In the genomic region with DNA sequence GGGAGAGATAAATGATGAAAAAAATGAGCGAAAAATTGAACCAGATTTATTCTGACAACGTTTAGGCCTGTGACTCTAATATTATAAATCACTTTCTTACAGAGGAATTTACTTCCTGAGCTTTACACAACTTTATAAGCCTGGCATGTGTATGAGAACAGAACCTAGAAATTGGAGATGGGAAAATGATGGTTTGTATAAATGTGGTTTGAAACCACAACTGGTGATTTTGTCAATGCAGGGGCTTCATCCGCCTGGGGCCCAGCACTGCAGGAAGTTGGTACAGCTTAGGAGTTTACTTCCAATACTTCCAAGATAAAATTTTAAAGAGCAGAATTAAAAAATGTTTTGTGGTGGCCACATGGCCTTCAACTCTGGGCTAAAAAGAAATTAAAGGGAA, we compare ENCODE assay signal across 29 cellular contexts.
"Had no signal": no experiment of that assay in that cellular context is flagged by ENCODE, and none has a peak within 500 bp of the region (broad histone marks: within the 10 kb centered on the region; RNA-seq: fewer than 3 reads in every experiment).

No MANE protein-coding gene starts in this region.

- H3K9me3 ChIP-seq: SJSA1 had no signal

- ATAC-seq: activated CD8-positive, alpha-beta memory T cell treated with anti-CD3 and anti-CD28 coated beads, Interleukin-2, amount 10 ng/mL, durations not matched to agents 7 days and 5 days; activated naive CD8-positive, alpha-beta T cell treated with anti-CD3 and anti-CD28 coated beads, Interleukin-2, amount 50 U/mL, for 24 hours; Panc1; SK-N-SH treated with all-trans-retinoic acid at 6 μM for 48 hours; WTC11 had no signal

- H3K4me1 Mint-ChIP-seq: activated CD4-positive, alpha-beta T cell treated with anti-CD3 and anti-CD28 coated beads, Interleukin-2, amount 10 ng/mL, durations not matched to agents 24 days and 14 days; activated CD8-positive, alpha-beta memory T cell treated with anti-CD3 and anti-CD28 coated beads, Interleukin-2, amount 10 ng/mL, durations not matched to agents 7 days and 5 days; activated naive CD4-positive, alpha-beta T cell treated with anti-CD3 and anti-CD28 coated beads, Interleukin-2, amount 50 U/mL, for 24 hours; activated naive CD8-positive, alpha-beta T cell treated with anti-CD3 and anti-CD28 coated beads, Interleukin-2, amount 50 U/mL, for 24 hours; central memory CD8-positive, alpha-beta T cell; WTC11 had no signal

- DNase-seq: activated CD4-positive, alpha-beta T cell treated with anti-CD3 and anti-CD28 coated beads, Interleukin-2, amount 10 ng/mL, durations not matched to agents 24 days and 14 days; activated CD4-positive, alpha-beta T cell treated with anti-CD3 and anti-CD28 coated beads, Interleukin-2, amount 50 U/mL, for 48 hours; activated CD4-positive, CD25-positive, alpha-beta regulatory T cell treated with anti-CD3 and anti-CD28 coated beads, Interleukin-2, amount 50 U/mL, for 72 hours; activated CD8-positive, alpha-beta memory T cell treated with anti-CD3 and anti-CD28 coated beads, Interleukin-2, amount 10 ng/mL, durations not matched to agents 7 days and 5 days; activated effector memory CD4-positive, alpha-beta T cell treated with Interleukin-2 at 50 U/mL for 16 hours; activated naive CD4-positive, alpha-beta T cell; activated naive CD8-positive, alpha-beta T cell treated with anti-CD3 and anti-CD28 coated beads, Interleukin-2, amount 50 U/mL, for 24 hours; activated T-cell treated with anti-CD3 and anti-CD28 coated beads, Interleukin-2, amount 50 U/mL, for 24 hours; amygdala; KG1; NCI-H1092; NCI-H1417; NCI-H1930; NCI-H2171; NCI-H2227 treated with DMSO at 0.1 percent for 48 hours; NCI-H526; NCI-H82; OCI-M1; SHP77; SW 1271 had no signal

- H3K27ac Mint-ChIP-seq: activated CD4-positive, alpha-beta T cell treated with anti-CD3 and anti-CD28 coated beads, Interleukin-2, amount 10 ng/mL, durations not matched to agents 24 days and 14 days; activated CD8-positive, alpha-beta memory T cell treated with anti-CD3 and anti-CD28 coated beads, Interleukin-2, amount 10 ng/mL, durations not matched to agents 7 days and 5 days; activated naive CD4-positive, alpha-beta T cell treated with anti-CD3 and anti-CD28 coated beads, Interleukin-2, amount 50 U/mL, for 24 hours; activated naive CD8-positive, alpha-beta T cell treated with anti-CD3 and anti-CD28 coated beads, Interleukin-2, amount 50 U/mL, for 24 hours; activated T-cell treated with anti-CD3 and anti-CD28 coated beads, Interleukin-2, amount 50 U/mL, for 24 hours; activated T-helper 1 cell treated with anti-CD3 and anti-CD28 coated beads, Interleukin-12 subunit alpha, Interleukin-12 subunit beta, Interleukin-2, Interleukin-4 antibody, amounts not matched to agents 30 ng/mL and 10 ng/mL and 1 ng/mL, durations not matched to agents 14 hours and 24 hours and 36 hours; brain; WTC11 had no signal

- H3K27me3 ChIP-seq: SJSA1 had no signal

- H3K36me3 Mint-ChIP-seq: activated CD8-positive, alpha-beta memory T cell treated with anti-CD3 and anti-CD28 coated beads, Interleukin-2, amount 10 ng/mL, durations not matched to agents 7 days and 5 days had no signal

- H3K36me3 ChIP-seq: SJSA1 had no signal

- H3K4me3 ChIP-seq: SJSA1 had no signal

- H3K4me1 ChIP-seq: SJSA1 had no signal

- H3K4me3 Mint-ChIP-seq: activated CD4-positive, alpha-beta T cell treated with anti-CD3 and anti-CD28 coated beads, Interleukin-2, amount 10 ng/mL, durations not matched to agents 24 days and 14 days; activated CD8-positive, alpha-beta memory T cell treated with anti-CD3 and anti-CD28 coated beads, Interleukin-2, amount 10 ng/mL, durations not matched to agents 7 days and 5 days; activated naive CD4-positive, alpha-beta T cell treated with anti-CD3 and anti-CD28 coated beads, Interleukin-2, amount 50 U/mL, for 24 hours; activated naive CD8-positive, alpha-beta T cell treated with anti-CD3 and anti-CD28 coated beads, Interleukin-2, amount 50 U/mL, for 24 hours; activated T-cell treated with anti-CD3 and anti-CD28 coated beads, Interleukin-2, amount 50 U/mL, for 24 hours; activated T-helper 1 cell treated with anti-CD3 and anti-CD28 coated beads, Interleukin-12 subunit alpha, Interleukin-12 subunit beta, Interleukin-2, Interleukin-4 antibody, amounts not matched to agents 30 ng/mL and 10 ng/mL and 1 ng/mL, durations not matched to agents 14 hours and 24 hours and 36 hours; brain; central memory CD8-positive, alpha-beta T cell; WTC11 had no signal

- H3K27ac ChIP-seq: RWPE1, SJSA1 had no signal
